Comparison of ENCODE assay signal across 12 cellular contexts in the genomic region with DNA sequence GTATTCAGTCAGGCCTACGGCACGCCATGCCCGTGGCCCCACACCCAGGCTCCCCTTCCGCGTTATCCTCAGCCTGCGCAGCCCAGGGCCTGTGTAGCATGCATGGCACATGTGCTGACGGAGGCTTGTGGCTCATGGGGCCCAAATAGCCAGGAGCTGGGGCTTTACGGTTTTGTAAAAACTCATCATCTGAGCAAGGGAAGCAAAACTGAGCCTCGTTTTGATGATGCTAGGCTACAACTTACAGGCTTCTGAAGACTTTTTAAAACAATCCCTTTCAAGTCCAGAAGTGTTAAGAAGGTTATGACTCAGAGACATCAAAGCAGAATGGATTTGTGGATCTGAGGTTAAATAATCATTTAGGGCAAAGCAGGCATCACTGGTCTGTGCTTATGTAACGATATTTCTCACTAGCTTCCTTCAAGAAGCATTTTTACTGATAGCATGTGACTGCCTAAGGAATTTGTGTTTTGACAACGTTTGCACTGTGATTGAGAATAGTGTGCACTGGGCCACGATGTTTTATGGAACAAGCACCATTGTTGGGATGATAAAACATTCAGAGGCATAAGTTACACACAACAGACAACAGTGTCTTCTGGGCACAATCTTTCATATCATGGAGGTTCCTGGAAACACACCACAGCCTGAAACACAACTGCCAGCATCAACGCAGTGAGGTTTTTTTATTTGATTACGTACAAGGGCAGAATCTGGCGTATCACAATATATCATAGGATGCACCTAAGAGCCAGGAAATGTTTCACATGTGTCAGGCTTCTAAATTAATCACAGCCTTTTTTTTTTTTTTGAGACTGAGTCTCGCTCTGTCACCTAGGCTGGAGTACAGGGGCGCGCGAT.
DNase-seq lines count a peak whose midpoint lies in the region; ATAC-seq, FAIRE-seq and TF ChIP-seq lines count a peak whose summit lies in the region.
"Had no signal": no experiment of that assay in that cellular context is flagged by ENCODE, and none has a peak within 500 bp of the region (broad histone marks: within the 10 kb centered on the region; RNA-seq: fewer than 3 reads in every experiment).

No MANE protein-coding gene starts in this region.

- peaks cover 8% of the 10 kb centered on the region for H3K4me1 ChIP-seq in CD4-positive, alpha-beta memory T cell (ENCODE audit: insufficient read depth, low read length)
- H3K4me1 ChIP-seq in astrocyte (ENCODE audit: insufficient read depth, low read length) = peaks cover 13% of the 10 kb centered on the region
- H3K4me1 ChIP-seq in mesodermal cell (ENCODE audit: control insufficient read depth, insufficient read depth, low read length, poor library complexity, severe bottlenecking) = peaks cover 7% of the 10 kb centered on the region

- no peaks in the 10 kb centered on the region for H3K27me3 Mint-ChIP-seq in CD4-positive, alpha-beta memory T cell
- H3K27me3 Mint-ChIP-seq in astrocyte (ENCODE audit: low read depth, unreplicated experiment) = no peaks in the 10 kb centered on the region

- peak overlapping the region in 1 of 8 donors; percentile 5 for H3K4me3 Mint-ChIP-seq in CD4-positive, alpha-beta memory T cell
- H3K4me3 Mint-ChIP-seq in astrocyte (ENCODE audit: unreplicated experiment) = no peak overlapping the region

- intact Hi-C loops in CD4-positive, alpha-beta memory T cell (cut with micrococcal nuclease) = no loop called here

- H2AFZ ChIP-seq in astrocyte (ENCODE audit: low read depth, low read length) = no peak overlapping the region

- no peaks in the 10 kb centered on the region for H3K9me3 Mint-ChIP-seq in CD4-positive, alpha-beta memory T cell
- H3K9me3 Mint-ChIP-seq in astrocyte (ENCODE audit: unreplicated experiment) = no peaks in the 10 kb centered on the region

- H3K4me2 ChIP-seq in astrocyte (ENCODE audit: low read length) = peak overlapping the region; percentile 23

- CTCF ChIA-PET in CD4-positive, alpha-beta memory T cell (lab: Charles Lee; ENCODE audit: partially characterized antibody) = interaction anchor here (0.7 to 4.2 kb wide), 2 partner anchors 16 to 1529 kb away, joined by 3 to 12 read pairs; no protein-coding TSS in a partner anchor

- DNase-seq in CD4-positive, alpha-beta memory T cell = peak in 4 of 5 donors; percentile 7 to 58 (median 24)
- DNase-seq in NCI-H226 = peak; percentile 39
- peak; percentile 76 for DNase-seq in astrocyte (ENCODE audit: low read depth)
- no peak for DNase-seq in DMS53 (lab: John Stamatoyannopoulos, UW)
- DNase-seq in UCSD-AML1 (lab: John Stamatoyannopoulos, UW; ENCODE audit: unreplicated experiment) = no peak
- DNase-seq in NCI-H2107 treated with DMSO at 0.1 percent for 48 hours (lab: John Stamatoyannopoulos, UW; ENCODE audit: unreplicated experiment) = no peak

- no peak for ATAC-seq in GM21619 (IDR thresholded peaks at IDR 0.05; ENCODE audit: unreplicated experiment)

- H3K27me3 ChIP-seq in CD4-positive, alpha-beta memory T cell (ENCODE audit: insufficient read depth, low read length) = no peaks in the 10 kb centered on the region
- H3K27me3 ChIP-seq in astrocyte (ENCODE audit: insufficient read depth, low read length) = no peaks in the 10 kb centered on the region
- H3K27me3 ChIP-seq: adrenal gland, right atrium auricular region had no signal

- H3K9me3 ChIP-seq in CD4-positive, alpha-beta memory T cell (ENCODE audit: control insufficient read depth in 1 of 2, low read length in 2 of 2) = no peaks in the 10 kb centered on the region
- H3K9me3 ChIP-seq in astrocyte (ENCODE audit: insufficient read depth, low read depth, low read length) (no peaks in the 10 kb centered on the region), mesodermal cell (ENCODE audit: control insufficient read depth, low read length) (no peaks in the 10 kb centered on the region)
- H3K9me3 ChIP-seq: adrenal gland, right atrium auricular region had no signal

- no peaks in the 10 kb centered on the region for H3K79me2 ChIP-seq in astrocyte (ENCODE audit: insufficient read depth, low read length)

- WGBS in mesodermal cell (ENCODE audit: insufficient coverage in 2 of 2), 2 experiments = 94 to 98% methylated on average over 15 to 18 of the region's 19 CpGs

- POLR2A ChIA-PET in CD4-positive, alpha-beta memory T cell (lab: Charles Lee; ENCODE audit: partially characterized antibody) = interaction anchor here (1.3 kb wide), 1 partner anchor 180 kb away, joined by 3 read pairs; no protein-coding TSS in a partner anchor

- FAIRE-seq in astrocyte (lab: Jason Lieb, UNC) = peak; percentile 41
- FAIRE-seq: H1, keratinocyte had no signal

- H4K20me1 ChIP-seq in astrocyte (ENCODE audit: insufficient read depth, low read length) = peaks cover 38% of the 10 kb centered on the region

- H3K36me3 ChIP-seq in CD4-positive, alpha-beta memory T cell (ENCODE audit: insufficient read depth, low read length) = no peaks in the 10 kb centered on the region
- H3K36me3 ChIP-seq in astrocyte (ENCODE audit: insufficient read depth, low read length) (no peaks in the 10 kb centered on the region), mesodermal cell (ENCODE audit: control insufficient read depth, insufficient read depth, low read length) (no peaks in the 10 kb centered on the region)
- H3K36me3 ChIP-seq: adrenal gland, right atrium auricular region had no signal

- TF ChIP-seq CTCF in astrocyte (IDR thresholded peaks at IDR 0.05; ENCODE audit: insufficient read depth, low read depth, low read length) = no peak

- H3K27ac ChIP-seq in CD4-positive, alpha-beta memory T cell (ENCODE audit: low read depth, low read length) = no peak overlapping the region
- peak overlapping the region; percentile 48 for H3K27ac ChIP-seq in astrocyte (ENCODE audit: low read depth, low read length)
- H3K27ac ChIP-seq in mesodermal cell (ENCODE audit: low read depth, low read length, severe bottlenecking) = peak overlapping the region; percentile 10
- H3K27ac ChIP-seq: adrenal gland had no signal

- H3K4me3 ChIP-seq in CD4-positive, alpha-beta memory T cell (ENCODE audit: low read length in 2 of 2) = no peak overlapping the region
- H3K4me3 ChIP-seq in astrocyte (ENCODE audit: insufficient read depth, low read depth, low read length) (no peak overlapping the region), mesodermal cell (ENCODE audit: extremely low read depth, insufficient read depth, low read length, poor library complexity, severe bottlenecking) (no peak overlapping the region)
- H3K4me3 ChIP-seq: adrenal gland had no signal

- H3K27ac Mint-ChIP-seq in CD4-positive, alpha-beta memory T cell = peak overlapping the region in 4 of 7 donors; percentile 9 to 68 (median 42)
- no peak overlapping the region for H3K27ac Mint-ChIP-seq in astrocyte (ENCODE audit: unreplicated experiment)

- H3K4me1 Mint-ChIP-seq in CD4-positive, alpha-beta memory T cell = peaks cover 9 to 20% (median 17%) of the 10 kb centered on the region in 4 donors
- peaks cover 17% of the 10 kb centered on the region for H3K4me1 Mint-ChIP-seq in astrocyte (ENCODE audit: low read depth, unreplicated experiment)

- no peak overlapping the region for H3K9ac ChIP-seq in astrocyte (ENCODE audit: low read length)

- H3K36me3 Mint-ChIP-seq in CD4-positive, alpha-beta memory T cell = no peaks in the 10 kb centered on the region
- H3K36me3 Mint-ChIP-seq in astrocyte (ENCODE audit: low read depth, unreplicated experiment) = no peaks in the 10 kb centered on the region

Comparison
In these comparisons a context has a peak if more than half of its experiments do, and no peak if none do; other contexts are left out.
1. DNase-seq: peak in CD4-positive, alpha-beta memory T cell (4 of 5), NCI-H226 (single experiment) and astrocyte (single experiment); none in DMS53 (single experiment), UCSD-AML1 (single experiment) and NCI-H2107 treated with DMSO at 0.1 percent for 48 hours (single experiment).